Comparison of ENCODE assay signal across 23 cellular contexts in the genomic region with DNA sequence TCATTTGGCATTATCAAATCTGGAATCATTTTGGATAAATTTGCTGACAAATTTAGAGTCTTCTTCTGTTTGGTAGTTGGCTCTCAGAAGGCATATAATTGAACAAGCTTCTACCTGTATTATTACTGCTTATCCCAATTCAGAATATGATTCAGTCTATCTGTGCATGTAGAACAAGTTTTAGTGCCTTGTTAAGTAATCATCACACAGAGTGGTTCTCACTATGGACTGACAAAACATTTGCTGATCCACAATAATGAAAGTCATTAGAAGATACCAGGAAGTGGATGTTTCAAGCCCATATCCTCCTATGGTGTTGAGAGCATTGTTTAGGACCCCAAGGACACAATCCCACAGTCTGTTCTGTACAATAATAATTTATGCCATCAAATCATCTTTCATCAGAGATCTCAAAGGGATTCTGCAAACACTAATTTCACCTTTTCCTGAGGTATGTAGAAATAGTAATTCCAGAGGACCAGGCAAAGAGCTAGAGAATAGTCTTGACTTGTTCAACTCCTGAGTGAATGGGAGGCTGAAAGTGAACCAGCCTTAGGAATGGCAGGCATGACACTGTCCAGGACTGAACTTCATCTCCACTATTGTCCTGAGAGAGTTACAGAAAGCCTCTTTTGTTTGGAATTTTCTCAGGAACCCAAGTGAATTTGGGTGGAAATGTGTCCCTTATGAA. TPM values are rescaled to one million over a fixed set of nuclear protein-coding genes. Genes with fewer than 3 reads are reported as not detected.
A peak's percentile ranks its signal among the peaks of the same experiment; 100 is the strongest.
DNase-seq lines count a peak whose midpoint lies in the region; ATAC-seq and TF ChIP-seq lines count a peak whose summit lies in the region.
"Had no signal": no experiment of that assay in that cellular context is flagged by ENCODE, and none has a peak within 500 bp of the region (broad histone marks: within the 10 kb centered on the region; RNA-seq: fewer than 3 reads in every experiment).

No MANE protein-coding gene starts in this region.

- H3K4me2 ChIP-seq in Karpas-422 (ENCODE audit: low read depth, low read length, poor library complexity, severe bottlenecking) (no peak overlapping the region), neural progenitor cell (no peak overlapping the region)
- H3K4me2 ChIP-seq: SK-N-SH had no signal

- TF ChIP-seq CTCF in epithelial cell of esophagus (IDR thresholded peaks at IDR 0.05; ENCODE audit: insufficient read depth, low read depth, low read length, missing control alignments) (no peak), neural progenitor cell (IDR thresholded peaks at IDR 0.05) (no peak), type B pancreatic cell (conservative IDR thresholded peaks at IDR 0.05) (no peak)

- H3K36me3 Mint-ChIP-seq in neural progenitor cell (no peaks in the 10 kb centered on the region), type B pancreatic cell (peaks cover 4% of the 10 kb centered on the region)
- no peaks in the 10 kb centered on the region for H3K36me3 Mint-ChIP-seq in activated T-cell treated with anti-CD3 and anti-CD28 coated beads, Interleukin-2, amount 50 U/mL, for 4 hours (ENCODE audit: insufficient read depth)
- no peaks in the 10 kb centered on the region for H3K36me3 Mint-ChIP-seq in activated CD4-positive, alpha-beta T cell treated with anti-CD3 and anti-CD28 coated beads for 36 hours (ENCODE audit: low read depth)

- no peaks in the 10 kb centered on the region for H3K36me3 ChIP-seq in Karpas-422 (ENCODE audit: insufficient read depth, low read length)
- no peaks in the 10 kb centered on the region for H3K36me3 ChIP-seq in neural progenitor cell
- H3K36me3 ChIP-seq: BE2C, MG63 had no signal

- CTCF ChIA-PET in activated CD4-positive, alpha-beta T cell treated with anti-CD3 and anti-CD28 coated beads for 36 hours (lab: Charles Lee): no interaction called here

- no peaks in the 10 kb centered on the region for H3K79me2 ChIP-seq in Karpas-422 (ENCODE audit: low read length)
- no peaks in the 10 kb centered on the region for H3K79me2 ChIP-seq in neural progenitor cell (ENCODE audit: low read depth)

- H3K27me3 ChIP-seq in Karpas-422 (ENCODE audit: low read length) (no peaks in the 10 kb centered on the region), neural progenitor cell (no peaks in the 10 kb centered on the region)
- H3K27me3 ChIP-seq: BE2C, MG63 had no signal

- H3K9me3 ChIP-seq in Karpas-422 (ENCODE audit: low read length) (no peaks in the 10 kb centered on the region), neural progenitor cell (ENCODE audit: low read depth) (no peaks in the 10 kb centered on the region)
- H3K9me3 ChIP-seq: BE2C, MG63, SK-N-SH had no signal

- H3K27ac ChIP-seq in Karpas-422 (ENCODE audit: low read length) (no peak overlapping the region), neural progenitor cell (no peak overlapping the region)

- H3K27ac Mint-ChIP-seq in neural progenitor cell (peak overlapping the region; percentile 60), type B pancreatic cell (peak overlapping the region; percentile 73)
- no peak overlapping the region for H3K27ac Mint-ChIP-seq in activated CD4-positive, alpha-beta T cell treated with anti-CD3 and anti-CD28 coated beads for 36 hours
- H3K27ac Mint-ChIP-seq: H9, HFFc6 had no signal

- H3K4me3 Mint-ChIP-seq in neural progenitor cell (no peak overlapping the region), type B pancreatic cell (no peak overlapping the region)
- no peak overlapping the region for H3K4me3 Mint-ChIP-seq in activated T-cell treated with anti-CD3 and anti-CD28 coated beads, Interleukin-2, amount 50 U/mL, for 4 hours
- H3K4me3 Mint-ChIP-seq in activated CD4-positive, alpha-beta T cell treated with anti-CD3 and anti-CD28 coated beads for 36 hours: no peak overlapping the region
- H3K4me3 Mint-ChIP-seq: H9, HFFc6 had no signal

- ATAC-seq in activated T-cell treated with anti-CD3 and anti-CD28 coated beads, Interleukin-2, amount 50 U/mL, for 4 hours: no peak
- no peak for ATAC-seq in activated CD4-positive, alpha-beta T cell treated with anti-CD3 and anti-CD28 coated beads for 36 hours

- H3K9ac ChIP-seq in Karpas-422 (ENCODE audit: low read length) (no peak overlapping the region), neural progenitor cell (no peak overlapping the region)
- H3K9ac ChIP-seq: SK-N-SH had no signal

- H2AFZ ChIP-seq in Karpas-422 (ENCODE audit: low read length) (peak overlapping the region; percentile 44), neural progenitor cell (replicated peaks) (no peak overlapping the region)

- no peaks in the 10 kb centered on the region for H3K9me2 ChIP-seq in Karpas-422 (replicated peaks; ENCODE audit: insufficient read depth, low read length)
- H3K9me2 ChIP-seq: SK-N-SH had no signal

- no peaks in the 10 kb centered on the region for H3F3A ChIP-seq in neural progenitor cell (ENCODE audit: low read depth)

- H3K27me3 Mint-ChIP-seq in neural progenitor cell (ENCODE audit: insufficient read depth, low read depth) (peaks cover 3% of the 10 kb centered on the region), type B pancreatic cell (no peaks in the 10 kb centered on the region)
- H3K27me3 Mint-ChIP-seq in activated T-cell treated with anti-CD3 and anti-CD28 coated beads, Interleukin-2, amount 50 U/mL, for 4 hours (ENCODE audit: low read depth): no peaks in the 10 kb centered on the region
- no peaks in the 10 kb centered on the region for H3K27me3 Mint-ChIP-seq in activated CD4-positive, alpha-beta T cell treated with anti-CD3 and anti-CD28 coated beads for 36 hours

- H3K4me1 ChIP-seq in Karpas-422 (ENCODE audit: low read length): peaks cover 30% of the 10 kb centered on the region
- H3K4me1 ChIP-seq in neural progenitor cell: no peaks in the 10 kb centered on the region
- H3K4me1 ChIP-seq: BE2C had no signal

- no peak for DNase-seq in Karpas-422
- peak; percentile 85 for DNase-seq in epithelial cell of esophagus (ENCODE audit: low read depth)
- no peak for DNase-seq in neural progenitor cell (ENCODE audit: low spot score)
- DNase-seq in type B pancreatic cell (ENCODE audit: extremely low spot score, unreplicated experiment): no peak
- DNase-seq in activated T-cell treated with anti-CD3 and anti-CD28 coated beads, Interleukin-2, amount 50 U/mL, for 4 hours: no peak
- no peak for DNase-seq in activated CD4-positive, alpha-beta T cell treated with anti-CD3 and anti-CD28 coated beads for 36 hours
- no peak for DNase-seq in stimulated activated CD4-positive, alpha-beta T cell treated with anti-CD3 and anti-CD28 coated beads, Interleukin-4, amount 100 ng/mL, for 4 hours
- DNase-seq: BE2C; DMS79; H9; HFFc6; MG63; NCI-H1417 treated with DMSO at 0.1 percent for 48 hours; NCI-H187; NCI-H2107; NCI-H2227 treated with DMSO at 0.1 percent for 48 hours; NCI-H510A treated with DMSO at 0.1 percent for 48 hours; NCI-H748 treated with DMSO at 0.1 percent for 48 hours; NK-92 treated with Interleukin-12 subunit alpha and Interleukin-12 subunit beta, amount 100 ng/mL, for 24 hours; SIG-M5; SK-N-SH had no signal

- H3K4me1 Mint-ChIP-seq in neural progenitor cell: peaks cover 9% of the 10 kb centered on the region
- H3K4me1 Mint-ChIP-seq in type B pancreatic cell (ENCODE audit: unreplicated experiment): no peaks in the 10 kb centered on the region
- H3K4me1 Mint-ChIP-seq in activated T-cell treated with anti-CD3 and anti-CD28 coated beads, Interleukin-2, amount 50 U/mL, for 4 hours (ENCODE audit: low read depth): no peaks in the 10 kb centered on the region
- H3K4me1 Mint-ChIP-seq in activated CD4-positive, alpha-beta T cell treated with anti-CD3 and anti-CD28 coated beads for 36 hours: no peaks in the 10 kb centered on the region

- POLR2A ChIA-PET in activated CD4-positive, alpha-beta T cell treated with anti-CD3 and anti-CD28 coated beads for 36 hours (lab: Charles Lee): no interaction called here

- H4K20me1 ChIP-seq in Karpas-422 (ENCODE audit: insufficient read depth, low read depth, low read length) (no peaks in the 10 kb centered on the region), neural progenitor cell (ENCODE audit: low read depth) (no peaks in the 10 kb centered on the region)

- intact Hi-C loops in activated CD4-positive, alpha-beta T cell treated with anti-CD3 and anti-CD28 coated beads for 36 hours (cut with DNase I, micrococcal nuclease): no loop called here

- H3K4me3 ChIP-seq in Karpas-422 (ENCODE audit: low read length) (no peak overlapping the region), epithelial cell of esophagus (ENCODE audit: low read length) (no peak overlapping the region), neural progenitor cell (no peak overlapping the region)
- H3K4me3 ChIP-seq: MG63 had no signal

- H3K9me3 Mint-ChIP-seq in neural progenitor cell (no peaks in the 10 kb centered on the region), type B pancreatic cell (no peaks in the 10 kb centered on the region)
- H3K9me3 Mint-ChIP-seq in activated T-cell treated with anti-CD3 and anti-CD28 coated beads, Interleukin-2, amount 50 U/mL, for 4 hours: peaks cover 5% of the 10 kb centered on the region
- H3K9me3 Mint-ChIP-seq in activated CD4-positive, alpha-beta T cell treated with anti-CD3 and anti-CD28 coated beads for 36 hours (ENCODE audit: low read depth): peaks cover 1% of the 10 kb centered on the region
- H3K9me3 Mint-ChIP-seq: H9 had no signal

RNA-seq across cellular contexts. Expression of a gene that starts 29.6 kb away (rescaled TPM):
- total RNA-seq in Karpas-422 (2014; rRNA removed; shearing (Covaris generic); ENCODE audit: low replicate concordance): 2.3 and 2.4 TPM in 2 replicates
- total RNA-seq in neural progenitor cell (ENCODE audit: low replicate concordance): not detected in 2 replicates
- total RNA-seq in type B pancreatic cell (ENCODE audit: low replicate concordance): 1.6 and 4.1 TPM in 2 replicates
- total RNA-seq in activated T-cell treated with anti-CD3 and anti-CD28 coated beads, Interleukin-2, amount 50 U/mL, for 4 hours: not detected
- under 1 TPM in 1 of 2 experiments, not detected in 1; 0.05 TPM for total RNA-seq in activated CD4-positive, alpha-beta T cell treated with anti-CD3 and anti-CD28 coated beads for 36 hours
- total RNA-seq: A673, H9, HFFc6, LHCN-M2 had no signal
